In the genomic region with DNA sequence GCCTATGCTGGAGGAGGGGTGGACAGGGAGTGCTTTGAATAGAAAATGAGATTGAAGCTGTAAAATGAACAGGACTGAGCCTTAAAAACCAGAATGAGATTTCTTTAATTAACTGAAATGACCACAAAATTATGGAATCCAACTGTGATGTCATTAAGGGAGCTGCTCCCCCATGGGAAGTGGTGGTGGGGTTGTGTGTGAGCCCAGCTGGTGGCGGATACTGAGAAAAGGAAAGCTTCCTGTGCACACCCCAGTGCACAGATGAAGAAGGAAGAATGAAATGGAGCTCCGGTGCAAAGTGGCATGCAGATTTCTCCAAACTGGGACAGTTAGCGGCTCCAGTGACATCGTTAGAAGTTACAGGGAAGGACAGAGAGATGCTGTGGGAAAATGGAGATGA, we compare ENCODE assay signal across 23 cellular contexts.
"Had no signal": no experiment of that assay in that cellular context is flagged by ENCODE, and none has a peak within 500 bp of the region (broad histone marks: within the 10 kb centered on the region; RNA-seq: fewer than 3 reads in every experiment).

No MANE protein-coding gene starts in this region.

- H3K27ac ChIP-seq: adrenal gland, esophagus squamous epithelium, stomach, testis, upper lobe of left lung had no signal

- FAIRE-seq: astrocyte, islet of Langerhans, small intestine had no signal

- H3K4me3 ChIP-seq: adrenal gland, esophagus squamous epithelium, lung, stomach, testis, upper lobe of left lung had no signal

- H3K27ac Mint-ChIP-seq: activated T-cell treated with anti-CD3 and anti-CD28 coated beads, Interleukin-2, amount 50 U/mL, for 72 hours; natural killer cell treated with Interleukin-12 subunit alpha and Interleukin-12 subunit beta and Interleukin-15 and Interleukin-18, amount 100 ng/mL, for 72 hours had no signal

- H3K9me3 Mint-ChIP-seq: activated naive CD4-positive, alpha-beta T cell treated with anti-CD3 and anti-CD28 coated beads, Interleukin-2, amount 50 U/mL, for 72 hours; activated T-cell treated with anti-CD3 and anti-CD28 coated beads, Interleukin-2, amount 50 U/mL, for 72 hours; natural killer cell treated with Interleukin-12 subunit alpha and Interleukin-12 subunit beta and Interleukin-15 and Interleukin-18, amount 100 ng/mL, for 72 hours had no signal

- H3K4me3 Mint-ChIP-seq: activated T-cell treated with anti-CD3 and anti-CD28 coated beads, Interleukin-2, amount 50 U/mL, for 72 hours; natural killer cell treated with Interleukin-12 subunit alpha and Interleukin-12 subunit beta and Interleukin-15 and Interleukin-18, amount 100 ng/mL, for 72 hours had no signal

- H3K36me3 ChIP-seq: adrenal gland, esophagus squamous epithelium, stomach, upper lobe of left lung had no signal

- H3K9me3 ChIP-seq: adrenal gland, esophagus squamous epithelium, stomach, testis, upper lobe of left lung had no signal

- H3K27me3 ChIP-seq: adrenal gland, esophagus squamous epithelium, stomach, testis, upper lobe of left lung had no signal

- H3K4me1 ChIP-seq: adrenal gland, esophagus squamous epithelium, stomach, upper lobe of left lung had no signal

- DNase-seq: activated CD4-positive, alpha-beta T cell treated with anti-CD3 and anti-CD28 coated beads, Interleukin-2, amount 50 U/mL, for 1 hour; activated CD8-positive, alpha-beta memory T cell treated with anti-CD3 and anti-CD28 coated beads, Interleukin-2, amount 50 U/mL, for 4 hours; activated gamma-delta T cell treated with Interleukin-2 at 50 U/mL for 16 hours; activated T-cell treated with anti-CD3 and anti-CD28 coated beads, Interleukin-2, amount 50 U/mL, for 72 hours; adrenal gland; dermis blood vessel endothelial cell; effector memory CD4-positive, alpha-beta T cell; esophagus squamous epithelium; hippocampal formation; occipital lobe; small intestine; stimulated activated CD4-positive, alpha-beta T cell treated with anti-CD3 and anti-CD28 coated beads, Interleukin-4, amount 100 ng/mL, for 1 hour; stomach; T-helper 1 cell; T1000; upper lobe of left lung had no signal

- ATAC-seq: activated CD4-positive, CD25-positive, alpha-beta regulatory T cell treated with anti-CD3 and anti-CD28 coated beads, Interleukin-2, amount 50 U/mL, for 24 hours; activated naive CD4-positive, alpha-beta T cell treated with anti-CD3 and anti-CD28 coated beads, Interleukin-2, amount 50 U/mL, for 72 hours; activated T-cell treated with anti-CD3 and anti-CD28 coated beads, Interleukin-2, amount 50 U/mL, for 72 hours; natural killer cell treated with Interleukin-12 subunit alpha and Interleukin-12 subunit beta and Interleukin-15 and Interleukin-18, amount 100 ng/mL, for 72 hours had no signal

- H3K36me3 Mint-ChIP-seq: activated naive CD4-positive, alpha-beta T cell treated with anti-CD3 and anti-CD28 coated beads, Interleukin-2, amount 50 U/mL, for 72 hours; natural killer cell treated with Interleukin-12 subunit alpha and Interleukin-12 subunit beta and Interleukin-15 and Interleukin-18, amount 100 ng/mL, for 72 hours had no signal
